Comparison of ENCODE assay signal across 16 cellular contexts in genomic region chr9:72930828-72931227, GRCh38. TPM values are rescaled to one million over a fixed set of nuclear protein-coding genes. Genes with fewer than 3 reads are reported as not detected.
"Had no signal": no experiment of that assay in that cellular context is flagged by ENCODE, and none has a peak within 500 bp of the region (broad histone marks: within the 10 kb centered on the region; RNA-seq: fewer than 3 reads in every experiment).

No MANE protein-coding gene starts in this region.

- DNase-seq: activated B cell treated with CpG ODN at 0.5 μM for 24 hours; activated CD4-positive, alpha-beta memory T cell treated with anti-CD3 and anti-CD28 coated beads for 36 hours; activated CD4-positive, alpha-beta T cell treated with anti-CD3 and anti-CD28 coated beads for 4 hours; activated T-cell treated with anti-CD3 and anti-CD28 coated beads for 4 hours; dermis blood vessel endothelial cell; effector memory CD4-positive, alpha-beta T cell; stimulated activated CD4-positive, alpha-beta T cell treated with anti-CD3 and anti-CD28 coated beads, Interleukin-2, amount 100 ng/mL, for 24 hours had no signal

- H3K36me3 Mint-ChIP-seq: activated CD4-positive, alpha-beta memory T cell treated with anti-CD3 and anti-CD28 coated beads for 36 hours; activated naive CD8-positive, alpha-beta T cell; mesothelial cell of epicardium; natural killer cell treated with Interleukin-12 subunit alpha and Interleukin-12 subunit beta and Interleukin-15 and Interleukin-18, amount 100 ng/mL, for 72 hours had no signal

- H3K4me1 Mint-ChIP-seq: activated B cell treated with CpG ODN at 0.5 μM for 24 hours had no signal

- FAIRE-seq: TTC549 had no signal

- H3K36me3 ChIP-seq: cardiac muscle cell had no signal

- ATAC-seq: natural killer cell treated with Interleukin-12 subunit alpha and Interleukin-12 subunit beta and Interleukin-15 and Interleukin-18, amount 100 ng/mL, for 72 hours had no signal

- H3K27ac ChIP-seq: cardiac muscle cell, vagina had no signal

- H3K9me3 ChIP-seq: vagina had no signal

- H3K4me3 ChIP-seq: cardiac muscle cell, lung, vagina had no signal

- H3K9me3 Mint-ChIP-seq: activated B cell treated with CpG ODN at 0.5 μM for 24 hours; activated CD4-positive, alpha-beta memory T cell treated with anti-CD3 and anti-CD28 coated beads for 36 hours; natural killer cell treated with Interleukin-12 subunit alpha and Interleukin-12 subunit beta and Interleukin-15 and Interleukin-18, amount 100 ng/mL, for 72 hours; stimulated activated naive CD8-positive, alpha-beta T cell treated with anti-CD3 and anti-CD28 coated beads, Interleukin-15, Interleukin-2, amounts not matched to agents 100 ng/mL and 50 ng/mL, for 24 hours had no signal

- H3K4me3 Mint-ChIP-seq: activated B cell treated with CpG ODN at 0.5 μM for 24 hours; activated CD4-positive, alpha-beta memory T cell treated with anti-CD3 and anti-CD28 coated beads for 36 hours; activated naive CD8-positive, alpha-beta T cell; mesothelial cell of epicardium; natural killer cell treated with Interleukin-12 subunit alpha and Interleukin-12 subunit beta and Interleukin-15 and Interleukin-18, amount 100 ng/mL, for 72 hours; stimulated activated naive CD8-positive, alpha-beta T cell treated with anti-CD3 and anti-CD28 coated beads, Interleukin-15, Interleukin-2, amounts not matched to agents 100 ng/mL and 50 ng/mL, for 24 hours had no signal

- H3K27me3 Mint-ChIP-seq: activated B cell treated with CpG ODN at 0.5 μM for 24 hours; activated CD4-positive, alpha-beta memory T cell treated with anti-CD3 and anti-CD28 coated beads for 36 hours; activated naive CD8-positive, alpha-beta T cell; stimulated activated naive CD8-positive, alpha-beta T cell treated with anti-CD3 and anti-CD28 coated beads, Interleukin-15, Interleukin-2, amounts not matched to agents 100 ng/mL and 50 ng/mL, for 24 hours had no signal

- H3K27ac Mint-ChIP-seq: activated B cell treated with CpG ODN at 0.5 μM for 24 hours; activated CD4-positive, alpha-beta memory T cell treated with anti-CD3 and anti-CD28 coated beads for 36 hours; activated naive CD8-positive, alpha-beta T cell; mesothelial cell of epicardium; natural killer cell treated with Interleukin-12 subunit alpha and Interleukin-12 subunit beta and Interleukin-15 and Interleukin-18, amount 100 ng/mL, for 72 hours; stimulated activated naive CD8-positive, alpha-beta T cell treated with anti-CD3 and anti-CD28 coated beads, Interleukin-15, Interleukin-2, amounts not matched to agents 100 ng/mL and 50 ng/mL, for 24 hours had no signal

- H3K27me3 ChIP-seq: cardiac muscle cell, vagina had no signal

RNA-seq across cellular contexts. Expression of gene ALDH1A1, which starts 22.0 kb away (rescaled TPM):
- total RNA-seq: activated B cell treated with CpG ODN at 0.5 μM for 24 hours; activated CD4-positive, alpha-beta memory T cell treated with anti-CD3 and anti-CD28 coated beads for 36 hours; natural killer cell treated with Interleukin-12 subunit alpha and Interleukin-12 subunit beta and Interleukin-15 and Interleukin-18, amount 100 ng/mL, for 72 hours; T-helper 2 cell treated with Interferon-gamma antibody and Interleukin-4, amounts not matched to agents 100 ng/mL and 5 ng/mL, for 36 hours had no signal
